In genomic region chr3:127676456-127676855, GRCh38 we compare ENCODE assay signal across 24 cellular contexts. TPM values are rescaled to one million over a fixed set of nuclear protein-coding genes. Genes with fewer than 3 reads are reported as not detected.
DNase-seq lines count a peak whose midpoint lies in the region; ATAC-seq and TF ChIP-seq lines count a peak whose summit lies in the region.
"Had no signal": no experiment of that assay in that cellular context is flagged by ENCODE, and none has a peak within 500 bp of the region (broad histone marks: within the 10 kb centered on the region; RNA-seq: fewer than 3 reads in every experiment).

No MANE protein-coding gene starts in this region.

- no peaks in the 10 kb centered on the region for H3K9me3 ChIP-seq in suprapubic skin
- H3K9me3 ChIP-seq: heart right ventricle, SK-N-SH, uterus had no signal

- H3K27me3 ChIP-seq in suprapubic skin = no peaks in the 10 kb centered on the region
- H3K27me3 ChIP-seq: foreskin keratinocyte, heart right ventricle, uterus had no signal

- H3K27ac Mint-ChIP-seq in activated naive CD8-positive, alpha-beta T cell treated with anti-CD3 and anti-CD28 coated beads, Interleukin-2, amount 10 ng/mL, durations not matched to agents 7 days and 5 days = no peak overlapping the region
- no peak overlapping the region for H3K27ac Mint-ChIP-seq in activated naive CD8-positive, alpha-beta T cell treated with anti-CD3 and anti-CD28 coated beads for 36 hours
- H3K27ac Mint-ChIP-seq: activated naive CD8-positive, alpha-beta T cell treated with anti-CD3 and anti-CD28 coated beads, Interleukin-2, amount 50 U/mL, for 24 hours had no signal

- no peak overlapping the region for H3K27ac ChIP-seq in suprapubic skin
- H3K27ac ChIP-seq: foreskin keratinocyte, HL-60, parathyroid adenoma, uterus had no signal

- no peak overlapping the region for H3K4me3 Mint-ChIP-seq in activated naive CD8-positive, alpha-beta T cell treated with anti-CD3 and anti-CD28 coated beads, Interleukin-2, amount 10 ng/mL, durations not matched to agents 7 days and 5 days
- H3K4me3 Mint-ChIP-seq in activated naive CD8-positive, alpha-beta T cell treated with anti-CD3 and anti-CD28 coated beads for 36 hours = no peak overlapping the region
- H3K4me3 Mint-ChIP-seq: activated naive CD8-positive, alpha-beta T cell treated with anti-CD3 and anti-CD28 coated beads, Interleukin-2, amount 50 U/mL, for 24 hours; brain had no signal

- H3K4me3 ChIP-seq in suprapubic skin = no peak overlapping the region
- H3K4me3 ChIP-seq: heart right ventricle, uterus had no signal

- peak; percentile 24 for DNase-seq in activated naive CD8-positive, alpha-beta T cell treated with anti-CD3 and anti-CD28 coated beads, Interleukin-2, amount 10 ng/mL, durations not matched to agents 7 days and 5 days
- DNase-seq in activated naive CD8-positive, alpha-beta T cell treated with anti-CD3 and anti-CD28 coated beads for 36 hours = no peak
- peak; percentile 61 for DNase-seq in NCI-H2171 treated with DMSO at 0.1 percent for 48 hours (lab: John Stamatoyannopoulos, UW)
- DNase-seq in mesenteric fat pad (ENCODE audit: low spot score) = peak; percentile 82
- peak; percentile 59 to 72 for DNase-seq in suprapubic skin (ENCODE audit: low spot score in 2 of 2)
- DNase-seq in hepatic stellate cell (ENCODE audit: low spot score) = no peak
- DNase-seq: activated CD8-positive, alpha-beta memory T cell treated with anti-CD3 and anti-CD28 coated beads, Interleukin-2, amount 50 U/mL, for 4 hours; activated naive CD8-positive, alpha-beta T cell treated with anti-CD3 and anti-CD28 coated beads, Interleukin-2, amount 50 U/mL, for 24 hours; effector memory CD8-positive, alpha-beta T cell; foreskin keratinocyte; heart right ventricle; NCI-H187 treated with DMSO at 0.1 percent for 48 hours; NCI-H2227 treated with DMSO at 0.1 percent for 48 hours; SK-N-SH had no signal

- H3K36me3 ChIP-seq in suprapubic skin = peaks cover 46% of the 10 kb centered on the region
- H3K36me3 ChIP-seq: uterus had no signal

- H3K27me3 Mint-ChIP-seq in activated naive CD8-positive, alpha-beta T cell treated with anti-CD3 and anti-CD28 coated beads, Interleukin-2, amount 10 ng/mL, durations not matched to agents 7 days and 5 days = no peaks in the 10 kb centered on the region
- no peaks in the 10 kb centered on the region for H3K27me3 Mint-ChIP-seq in activated naive CD8-positive, alpha-beta T cell treated with anti-CD3 and anti-CD28 coated beads for 36 hours
- H3K27me3 Mint-ChIP-seq: activated naive CD8-positive, alpha-beta T cell treated with anti-CD3 and anti-CD28 coated beads, Interleukin-2, amount 50 U/mL, for 24 hours; effector memory CD8-positive, alpha-beta T cell; naive thymus-derived CD4-positive, alpha-beta T cell; T-helper 17 cell had no signal

- H3K4me1 ChIP-seq in suprapubic skin = peaks cover 48% of the 10 kb centered on the region

- H3K36me3 Mint-ChIP-seq in activated naive CD8-positive, alpha-beta T cell treated with anti-CD3 and anti-CD28 coated beads, Interleukin-2, amount 10 ng/mL, durations not matched to agents 7 days and 5 days = no peaks in the 10 kb centered on the region
- no peaks in the 10 kb centered on the region for H3K36me3 Mint-ChIP-seq in activated naive CD8-positive, alpha-beta T cell treated with anti-CD3 and anti-CD28 coated beads for 36 hours
- H3K36me3 Mint-ChIP-seq: brain had no signal

- TF ChIP-seq POLR2A in suprapubic skin (IDR thresholded peaks at IDR 0.05) = no peak

- POLR2A ChIA-PET in activated naive CD8-positive, alpha-beta T cell treated with anti-CD3 and anti-CD28 coated beads, Interleukin-2, amount 10 ng/mL, durations not matched to agents 7 days and 5 days (lab: Charles Lee) = no interaction called here

- no peak for TF ChIP-seq EP300 in suprapubic skin (IDR thresholded peaks at IDR 0.05)

- no peak for TF ChIP-seq CTCF in suprapubic skin (IDR thresholded peaks at IDR 0.05)

- no peaks in the 10 kb centered on the region for H3K9me3 Mint-ChIP-seq in activated naive CD8-positive, alpha-beta T cell treated with anti-CD3 and anti-CD28 coated beads, Interleukin-2, amount 10 ng/mL, durations not matched to agents 7 days and 5 days
- no peaks in the 10 kb centered on the region for H3K9me3 Mint-ChIP-seq in activated naive CD8-positive, alpha-beta T cell treated with anti-CD3 and anti-CD28 coated beads for 36 hours
- H3K9me3 Mint-ChIP-seq: activated naive CD8-positive, alpha-beta T cell treated with anti-CD3 and anti-CD28 coated beads, Interleukin-2, amount 50 U/mL, for 24 hours; brain; effector memory CD8-positive, alpha-beta T cell had no signal

- ATAC-seq in activated naive CD8-positive, alpha-beta T cell treated with anti-CD3 and anti-CD28 coated beads, Interleukin-2, amount 10 ng/mL, durations not matched to agents 7 days and 5 days (ENCODE audit: low read depth) = no peak
- ATAC-seq in HG03135 (IDR thresholded peaks at IDR 0.05; ENCODE audit: unreplicated experiment) = no peak
- ATAC-seq in GM18907 (IDR thresholded peaks at IDR 0.05; ENCODE audit: unreplicated experiment) = no peak
- ATAC-seq: activated naive CD8-positive, alpha-beta T cell treated with anti-CD3 and anti-CD28 coated beads, Interleukin-2, amount 50 U/mL, for 24 hours; effector memory CD8-positive, alpha-beta T cell; esophagus mucosa; foreskin keratinocyte; heart right ventricle; left lobe of liver; naive thymus-derived CD4-positive, alpha-beta T cell; T-helper 17 cell had no signal

- 52% methylated on average over 4 of the region's 4 CpGs for WGBS in suprapubic skin

- H3K4me1 Mint-ChIP-seq in activated naive CD8-positive, alpha-beta T cell treated with anti-CD3 and anti-CD28 coated beads, Interleukin-2, amount 10 ng/mL, durations not matched to agents 7 days and 5 days = peaks cover 18% of the 10 kb centered on the region
- peaks cover 20% of the 10 kb centered on the region for H3K4me1 Mint-ChIP-seq in activated naive CD8-positive, alpha-beta T cell treated with anti-CD3 and anti-CD28 coated beads for 36 hours

RNA-seq across cellular contexts. Expression of gene ABTB1, which starts 3.7 kb away (rescaled TPM):
- total RNA-seq in activated naive CD8-positive, alpha-beta T cell treated with anti-CD3 and anti-CD28 coated beads, Interleukin-2, amount 10 ng/mL, durations not matched to agents 7 days and 5 days = 10 to 100 TPM; 63.4 to 65.5 TPM
- total RNA-seq in activated naive CD8-positive, alpha-beta T cell treated with anti-CD3 and anti-CD28 coated beads for 36 hours = 1 to 10 TPM; 6.8 to 8.0 TPM
- 34.8 TPM for total RNA-seq in mesenteric fat pad
- total RNA-seq in suprapubic skin = 10 to 100 TPM; 19.9 to 66.1 (median 35.8) TPM

RNA-seq across cellular contexts. Expression of gene PODXL2, which starts 47.5 kb away (rescaled TPM):
- 1 to 10 TPM; 2.2 TPM for total RNA-seq in activated naive CD8-positive, alpha-beta T cell treated with anti-CD3 and anti-CD28 coated beads, Interleukin-2, amount 10 ng/mL, durations not matched to agents 7 days and 5 days
- 1 to 10 TPM; 1.3 to 1.7 TPM for total RNA-seq in activated naive CD8-positive, alpha-beta T cell treated with anti-CD3 and anti-CD28 coated beads for 36 hours
- total RNA-seq in mesenteric fat pad = 2.5 TPM
- total RNA-seq in suprapubic skin = 10 to 100 TPM in 3 of 4 donors, 1 to 10 TPM in 1; 8.0 to 15.4 (median 11.2) TPM

Comparison
In these comparisons a context has a peak if more than half of its experiments do, and no peak if none do; other contexts are left out.
1. DNase-seq: peak in activated naive CD8-positive, alpha-beta T cell treated with anti-CD3 and anti-CD28 coated beads, Interleukin-2, amount 10 ng/mL, durations not matched to agents 7 days and 5 days (single experiment), NCI-H2171 treated with DMSO at 0.1 percent for 48 hours (single experiment), mesenteric fat pad (single experiment) and suprapubic skin (2 of 2); none in activated naive CD8-positive, alpha-beta T cell treated with anti-CD3 and anti-CD28 coated beads for 36 hours (single experiment) and hepatic stellate cell (single experiment).